ENCODE assay signal across 11 cellular contexts in genomic region chr15:74050835-74051234, GRCh38. TPM values are rescaled to one million over a fixed set of nuclear protein-coding genes. Genes with fewer than 3 reads are reported as not detected.
DNase-seq lines count a peak whose midpoint lies in the region; ATAC-seq and TF ChIP-seq lines count a peak whose summit lies in the region.
"Had no signal": no experiment of that assay in that cellular context is flagged by ENCODE, and none has a peak within 500 bp of the region (broad histone marks: within the 10 kb centered on the region; RNA-seq: fewer than 3 reads in every experiment).

No MANE protein-coding gene starts in this region.

- H3K27me3 ChIP-seq in IMR-90 (ENCODE audit: control insufficient read depth, insufficient read depth, low read length) (no peaks in the 10 kb centered on the region), suprapubic skin (no peaks in the 10 kb centered on the region)

- TF ChIP-seq POLR2A in IMR-90 (IDR thresholded peaks at IDR 0.05; ENCODE audit: low read depth, low read length), result no peak
- no peak for TF ChIP-seq POLR2A in suprapubic skin (IDR thresholded peaks at IDR 0.05)

- peak overlapping the region; percentile 79 for H2AFZ ChIP-seq in IMR-90 (replicated peaks; ENCODE audit: low read length, poor library complexity)

- peak overlapping the region; percentile 95 for H3K27ac ChIP-seq in IMR-90 (ENCODE audit: insufficient read depth, low read length)
- peak overlapping the region; percentile 40 for H3K27ac ChIP-seq in cingulate gyrus (ENCODE audit: low read depth, low read length)
- peak overlapping the region; percentile 83 for H3K27ac ChIP-seq in suprapubic skin

- dilution Hi-C loops in IMR-90 (cut with HindIII; ENCODE audit: low sequenced_read_pairs, unreplicated experiment), result no loop called here

- peak overlapping the region; percentile 100 for H3K18ac ChIP-seq in IMR-90 (ENCODE audit: low read depth, low read length)

- WGBS in IMR-90 (ENCODE audit: extremely low coverage in 2 of 2, insufficient read length in 1 of 2), 2 experiments, result 100% methylated on average over 1 of the region's 6 CpGs; no CpG with 5 or more reads in 1 of the 2 experiments
- WGBS in suprapubic skin, result 52% methylated on average over 6 of the region's 6 CpGs

- H3K4ac ChIP-seq in IMR-90 (ENCODE audit: low read depth, low read length), result peak overlapping the region; percentile 97

- peak; percentile 5 for ATAC-seq in IMR-90 (ENCODE audit: low read depth)

- H3K23ac ChIP-seq in IMR-90 (ENCODE audit: low read depth, low read length), result peak overlapping the region; percentile 89

- H3K4me3 ChIP-seq in IMR-90 (ENCODE audit: insufficient read depth, low read depth, low read length) (no peak overlapping the region), suprapubic skin (no peak overlapping the region)

- H3K56ac ChIP-seq in IMR-90 (ENCODE audit: extremely low read depth, insufficient read depth, low read length), result peak overlapping the region; percentile 72

- H3K9ac ChIP-seq in IMR-90 (ENCODE audit: low read depth, low read length), result peak overlapping the region; percentile 43; the same call in 1 of the 2 replicates

- H3K36me3 ChIP-seq in IMR-90 (ENCODE audit: control insufficient read depth, insufficient read depth, low read length) (no peaks in the 10 kb centered on the region), suprapubic skin (no peaks in the 10 kb centered on the region)

- peak overlapping the region; percentile 99 for H2BK120ac ChIP-seq in IMR-90 (ENCODE audit: low read depth, low read length)

- intact Hi-C loops in IMR-90 (cut with micrococcal nuclease), result loop anchor here (5.0 kb wide), 1 partner anchor 79 kb away; no protein-coding TSS in a partner anchor

- no peak for TF ChIP-seq RAD21 in IMR-90 (IDR thresholded peaks at IDR 0.05; ENCODE audit: low read length)

- peaks cover 0 to 5% of the 10 kb centered on the region in 2 experiments; a peak in 2 of 4 replicates for H3K79me1 ChIP-seq in IMR-90 (ENCODE audit: low read depth in 1 of 2, low read length in 2 of 2)

- H3K9me1 ChIP-seq in IMR-90 (ENCODE audit: insufficient read depth, low read length), result peaks cover 19% of the 10 kb centered on the region

- no peaks in the 10 kb centered on the region for H4K20me1 ChIP-seq in IMR-90 (ENCODE audit: insufficient read depth, low read length)

- H2AK5ac ChIP-seq in IMR-90 (ENCODE audit: low read depth, low read length), result peak overlapping the region; percentile 99

- peaks cover 19% of the 10 kb centered on the region for H3K4me1 Mint-ChIP-seq in mesothelial cell of epicardium

- peaks cover 16% of the 10 kb centered on the region for H3K27me3 Mint-ChIP-seq in mesothelial cell of epicardium (ENCODE audit: low read depth)
- H3K27me3 Mint-ChIP-seq: activated naive CD4-positive, alpha-beta T cell treated with anti-CD3 and anti-CD28 coated beads, Interleukin-2, amount 50 U/mL, for 24 hours; CD4-positive, alpha-beta memory T cell had no signal

- peak overlapping the region; percentile 94 for H3K14ac ChIP-seq in IMR-90 (replicated peaks; ENCODE audit: low read depth, low read length)

- H3K4me1 ChIP-seq in IMR-90 (ENCODE audit: control insufficient read depth, insufficient read depth, low read length) (peaks cover 32% of the 10 kb centered on the region), suprapubic skin (peaks cover 69% of the 10 kb centered on the region)

- no peak for TF ChIP-seq EP300 in suprapubic skin (IDR thresholded peaks at IDR 0.05)

- peak overlapping the region; percentile 97 for H4K91ac ChIP-seq in IMR-90 (ENCODE audit: insufficient read depth, low read depth, low read length)

- POLR2A ChIA-PET in IMR-90 (lab: Charles Lee; ENCODE audit: unreplicated experiment), result no interaction called here

- peak overlapping the region; percentile 98 for H2BK20ac ChIP-seq in IMR-90 (ENCODE audit: low read depth, low read length)

- peak overlapping the region; percentile 99 for H2BK5ac ChIP-seq in IMR-90 (ENCODE audit: low read depth, low read length, poor library complexity, severe bottlenecking)

- no peaks in the 10 kb centered on the region for H3K9me3 ChIP-seq in IMR-90 (ENCODE audit: control insufficient read depth, insufficient read depth, low read length)
- H3K9me3 ChIP-seq in suprapubic skin, result no peaks in the 10 kb centered on the region

- H4K8ac ChIP-seq in IMR-90 (ENCODE audit: low read depth in 2 of 2, low read length in 2 of 2), result peak overlapping the region; percentile 86 to 96

- TF ChIP-seq CTCF in IMR-90 (conservative IDR thresholded peaks at IDR 0.05; ENCODE audit: low read depth, low read length) (no peak), mesothelial cell of epicardium (IDR thresholded peaks at IDR 0.05; ENCODE audit: unreplicated experiment) (no peak), suprapubic skin (IDR thresholded peaks at IDR 0.05) (no peak)

- H3K27ac Mint-ChIP-seq in mesothelial cell of epicardium, result peak overlapping the region; percentile 82
- H3K27ac Mint-ChIP-seq: activated naive CD4-positive, alpha-beta T cell treated with anti-CD3 and anti-CD28 coated beads, Interleukin-2, amount 50 U/mL, for 24 hours had no signal

- H3K4me3 Mint-ChIP-seq in mesothelial cell of epicardium, result no peak overlapping the region
- H3K4me3 Mint-ChIP-seq: activated naive CD4-positive, alpha-beta T cell treated with anti-CD3 and anti-CD28 coated beads, Interleukin-2, amount 50 U/mL, for 24 hours; CD4-positive, alpha-beta memory T cell had no signal

- CTCF ChIA-PET in IMR-90 (lab: Yijun Ruan, JAX), result no interaction called here

- in situ Hi-C loops in IMR-90 (cut with MboI; ENCODE audit: low sequenced_read_pairs), result loop anchor here (5.0 kb wide), 1 partner anchor 271 kb away; no protein-coding TSS in a partner anchor

- H2BK15ac ChIP-seq in IMR-90 (ENCODE audit: low read depth, low read length), result peak overlapping the region; percentile 100

- no peak for DNase-seq in IMR-90
- no peak for DNase-seq in mesothelial cell of epicardium (ENCODE audit: low spot score in 2 of 2, unreplicated experiment in 2 of 2)
- DNase-seq in suprapubic skin (ENCODE audit: low spot score in 2 of 2), result peak in 1 of 2 donors; percentile 56
- DNase-seq in NCI-H226, result no peak
- DNase-seq in NCI-H345 treated with DMSO at 0.1 percent for 48 hours (lab: John Stamatoyannopoulos, UW; ENCODE audit: unreplicated experiment), result no peak
- DNase-seq in activated CD4-positive, alpha-beta T cell treated with anti-CD3 and anti-CD28 coated beads for 1 hour, result no peak
- no peak for DNase-seq in activated naive CD4-positive, alpha-beta T cell (lab: John Stamatoyannopoulos, UW)
- DNase-seq: CD4-positive, alpha-beta memory T cell had no signal

- peak overlapping the region; percentile 37 for H3K4me2 ChIP-seq in IMR-90 (ENCODE audit: low read depth, low read length)

- H4K5ac ChIP-seq in IMR-90 (ENCODE audit: low read depth, low read length), result peak overlapping the region; percentile 95

- peak overlapping the region; percentile 56 for H2AK9ac ChIP-seq in IMR-90 (replicated peaks; ENCODE audit: low read depth, low read length, poor library complexity)

- no peaks in the 10 kb centered on the region for H3K36me3 Mint-ChIP-seq in mesothelial cell of epicardium
- H3K36me3 Mint-ChIP-seq: activated naive CD4-positive, alpha-beta T cell treated with anti-CD3 and anti-CD28 coated beads, Interleukin-2, amount 50 U/mL, for 24 hours; CD4-positive, alpha-beta memory T cell had no signal

- no peaks in the 10 kb centered on the region for H3K9me3 Mint-ChIP-seq in mesothelial cell of epicardium
- H3K9me3 Mint-ChIP-seq: activated naive CD4-positive, alpha-beta T cell treated with anti-CD3 and anti-CD28 coated beads, Interleukin-2, amount 50 U/mL, for 24 hours; CD4-positive, alpha-beta memory T cell had no signal

- no TSS peak for BruUV-seq in IMR-90 (replicated peaks; lab: Mats Ljungman, UMichigan)

TF ChIP-seq in IMR-90, 13 proteins besides CTCF, POLR2A, EP300 and RAD21:
- TF ChIP-seq CEBPB (IDR thresholded peaks at IDR 0.05; ENCODE audit: low read depth, low read length) (no peak), RCOR1 (IDR thresholded peaks at IDR 0.05; ENCODE audit: insufficient replicate concordance, low read length) (no peak), MAZ (IDR thresholded peaks at IDR 0.05; ENCODE audit: borderline replicate concordance, low read depth, low read length) (no peak), CHD1 (IDR thresholded peaks at IDR 0.05; ENCODE audit: low read depth, low read length) (no peak), NFE2L2 (IDR thresholded peaks at IDR 0.05; ENCODE audit: low read depth, low read length) (no peak), BHLHE40 (IDR thresholded peaks at IDR 0.05; ENCODE audit: low read depth, low read length) (no peak), MXI1 (IDR thresholded peaks at IDR 0.05; ENCODE audit: borderline replicate concordance, low read depth, low read length) (no peak), USF2 (IDR thresholded peaks at IDR 0.05; ENCODE audit: low read depth, low read length) (no peak)

RNA-seq across cellular contexts. Expression of gene GOLGA6A, which starts 31.5 kb away (rescaled TPM):
- total RNA-seq in IMR-90 (2012; rRNA removed), result not detected in 2 replicates
- polyA plus RNA-seq in IMR-90 (2012; rRNA removed), result not detected in 2 replicates
- not detected in 2 replicates for polyA plus RNA-seq in IMR-90 (2012; cell fraction: cytosol; rRNA removed)
- polyA plus RNA-seq in IMR-90 (2012; cell fraction: nucleus; rRNA removed; ENCODE audit: low replicate concordance), result 0.14 TPM in 1 of 2 replicates, not detected in the other
- total RNA-seq in mesothelial cell of epicardium, result 0.20 to 0.94 TPM (median 0.29 TPM) in 3 replicates
- total RNA-seq in suprapubic skin, result 1 to 10 TPM in 2 of 4 donors, under 1 TPM in 2; 0.21 to 3.9 (median 1.7) TPM
- total RNA-seq: LHCN-M2 had no signal
- polyA plus RNA-seq: CD4-positive, alpha-beta memory T cell had no signal

RNA-seq across cellular contexts. Expression of gene PML, which starts 56.3 kb away (rescaled TPM):
- 8.8 and 10.3 TPM in 2 replicates for total RNA-seq in IMR-90 (2012; rRNA removed)
- polyA plus RNA-seq in IMR-90 (2012; rRNA removed), result 22.6 and 23.1 TPM in 2 replicates
- 28.1 and 29.3 TPM in 2 replicates for polyA plus RNA-seq in IMR-90 (2012; cell fraction: cytosol; rRNA removed)
- 43.2 and 105 TPM in 2 replicates for polyA plus RNA-seq in IMR-90 (2012; cell fraction: nucleus; rRNA removed; ENCODE audit: low replicate concordance)
- total RNA-seq in mesothelial cell of epicardium, result 41.2 to 45.3 TPM (median 43.6 TPM) in 3 replicates
- total RNA-seq in suprapubic skin, result 100 to 1,000 TPM in 1 of 4 donors, 10 to 100 TPM in 3; 59.2 to 111 (median 82.5) TPM

RNA-seq across cellular contexts. Expression of gene STOML1, which starts 58.7 kb away (rescaled TPM):
- total RNA-seq in IMR-90 (2012; rRNA removed) (11.8 and 12.5 TPM in 2 replicates), mesothelial cell of epicardium (11.1 to 13.7 TPM (median 11.9 TPM) in 3 replicates), suprapubic skin (10 to 100 TPM in 3 of 4 donors, 1 to 10 TPM in 1; 9.7 to 25.3 (median 10.7) TPM)
- polyA plus RNA-seq in IMR-90 (2012; rRNA removed), result 21.2 and 25.0 TPM in 2 replicates
- 15.0 and 22.2 TPM in 2 replicates for polyA plus RNA-seq in IMR-90 (2012; cell fraction: cytosol; rRNA removed)
- 13.0 and 29.7 TPM in 2 replicates for polyA plus RNA-seq in IMR-90 (2012; cell fraction: nucleus; rRNA removed; ENCODE audit: low replicate concordance)

Comparison
In these comparisons a context has a peak if more than half of its experiments do, and no peak if none do; other contexts are left out.
1. H3K27ac ChIP-seq: peak in every context shown above with its lines; median percentile 95 in IMR-90; 83 in suprapubic skin; 40 in cingulate gyrus.